ENCODE assay signal across 16 cellular contexts in genomic region chr9:137297966-137298365, GRCh38. TPM values are rescaled to one million over a fixed set of nuclear protein-coding genes. Genes with fewer than 3 reads are reported as not detected.
DNase-seq lines count a peak whose midpoint lies in the region; ATAC-seq and TF ChIP-seq lines count a peak whose summit lies in the region.
"Had no signal": no experiment of that assay in that cellular context is flagged by ENCODE, and none has a peak within 500 bp of the region (broad histone marks: within the 10 kb centered on the region; RNA-seq: fewer than 3 reads in every experiment).

No MANE protein-coding gene starts in this region.

- no peak for DNase-seq in esophagus muscularis mucosa (ENCODE audit: extremely low spot score)
- DNase-seq in neuronal stem cell (ENCODE audit: low spot score), result no peak
- no peak for DNase-seq in hypothalamus (lab: John Stamatoyannopoulos, UW)
- DNase-seq in HPDE6-E6E7 (ENCODE audit: extremely low spot score), result no peak
- no peak for DNase-seq in AG08396 (ENCODE audit: low spot score)
- DNase-seq: HCEC 1CT; immature natural killer cell; IMR-90; natural killer cell; NCI-H187 treated with DMSO at 0.1 percent for 48 hours; stimulated activated CD8-positive, alpha-beta memory T cell treated with anti-CD3 and anti-CD28 coated beads, Interleukin-4, amount 100 ng/mL, for 48 hours had no signal

- H3K9ac ChIP-seq in BLaER1 (no peak overlapping the region), OCI-LY3 (ENCODE audit: low read length) (no peak overlapping the region), neuronal stem cell (ENCODE audit: low read depth, low read length, poor library complexity) (no peak overlapping the region)

- peak overlapping the region; percentile 99; the same call in 1 of the 2 replicates for H3K4me2 ChIP-seq in BLaER1
- 0 out of 2 replicates have a peak overlapping the region, but pooled peaks have one; percentile 73 for H3K4me2 ChIP-seq in OCI-LY3 (ENCODE audit: low read length)
- H3K4me2 ChIP-seq in neuronal stem cell (ENCODE audit: insufficient read depth, low read length, poor library complexity, severe bottlenecking), result no peak overlapping the region

- peak overlapping the region; percentile 41 for H2BK12ac ChIP-seq in neuronal stem cell (ENCODE audit: low read length)

- peak overlapping the region; percentile 75 for H2BK15ac ChIP-seq in neuronal stem cell (ENCODE audit: low read length)

- TF ChIP-seq POLR2A in esophagus muscularis mucosa (IDR thresholded peaks at IDR 0.05; ENCODE audit: low read depth), result no peak

- H4K20me1 ChIP-seq in BLaER1 (peaks cover 55% of the 10 kb centered on the region), OCI-LY3 (ENCODE audit: insufficient read depth, low read length) (no peaks in the 10 kb centered on the region)

- H3K4me3 ChIP-seq in BLaER1 (no peak overlapping the region), OCI-LY3 (ENCODE audit: low read length) (no peak overlapping the region), esophagus muscularis mucosa (peak overlapping the region in 1 of 4 donors; percentile 59), neuronal stem cell (ENCODE audit: low read length in 2 of 2) (no peak overlapping the region)

- TF ChIP-seq CTCF in OCI-LY3 (IDR thresholded peaks at IDR 0.05; ENCODE audit: low read depth, low read length) (0 out of 2 replicates have a peak, but pooled peaks have one; percentile 1), esophagus muscularis mucosa (IDR thresholded peaks at IDR 0.05) (no peak)

- H3K23ac ChIP-seq in neuronal stem cell (ENCODE audit: low read depth, low read length, poor library complexity), result no peak overlapping the region

- H3K36me3 ChIP-seq in BLaER1 (peaks cover 9% of the 10 kb centered on the region), OCI-LY3 (replicated peaks; ENCODE audit: low read depth, low read length) (no peaks in the 10 kb centered on the region), esophagus muscularis mucosa (no peaks in the 10 kb centered on the region), neuronal stem cell (replicated peaks in 1 of 2; ENCODE audit: control insufficient read depth in 2 of 2, insufficient read depth in 2 of 2, low read length in 2 of 2) (peaks cover 5 to 14% of the 10 kb centered on the region in 2 donors)

- H3K27ac ChIP-seq in BLaER1 (no peak overlapping the region), OCI-LY3 (ENCODE audit: low read length) (peak overlapping the region; percentile 26; the same call in 1 of the 2 replicates), esophagus muscularis mucosa (replicated peaks in 1 of 4) (peak overlapping the region; percentile 50 to 78 (median 68)), neuronal stem cell (replicated peaks; ENCODE audit: low read length) (no peak overlapping the region)

- H2AFZ ChIP-seq in OCI-LY3 (ENCODE audit: low read depth, low read length) (no peak overlapping the region), neuronal stem cell (ENCODE audit: low read length) (no peak overlapping the region)

- no peak overlapping the region for H2BK120ac ChIP-seq in neuronal stem cell (ENCODE audit: low read depth, low read length)

- H3K9me3 ChIP-seq in BLaER1 (no peaks in the 10 kb centered on the region), OCI-LY3 (ENCODE audit: insufficient read depth, low read length) (no peaks in the 10 kb centered on the region), esophagus muscularis mucosa (peaks cover 0 to 8% (median 2%) of the 10 kb centered on the region in 4 donors), neuronal stem cell (replicated peaks in 1 of 2; ENCODE audit: control insufficient read depth in 2 of 2, insufficient read depth in 1 of 2, low read depth in 1 of 2, low read length in 2 of 2) (peaks cover 0 to 9% of the 10 kb centered on the region in 2 donors)

- 83% methylated on average over 7 of the region's 7 CpGs for WGBS in esophagus muscularis mucosa
- WGBS in neuronal stem cell (ENCODE audit: extremely low coverage in 2 of 2, insufficient read length in 2 of 2, insufficient replicate concordance in 1 of 2), 2 donors, result no CpG with 5 or more reads among the region's 7 CpGs

- no peaks in the 10 kb centered on the region for H3K79me2 ChIP-seq in OCI-LY3 (ENCODE audit: low read length)

- intact Hi-C loops in esophagus muscularis mucosa (cut with DNase I), result loop anchor here (5.0 to 10.0 kb wide), 2 partner anchors 109 to 227 kb away; no protein-coding TSS in a partner anchor

- peaks cover 6% of the 10 kb centered on the region for H3K79me1 ChIP-seq in neuronal stem cell (ENCODE audit: low read depth, low read length)

- no peak for TF ChIP-seq EP300 in esophagus muscularis mucosa (IDR thresholded peaks at IDR 0.05)

- no peak overlapping the region for H3K4ac ChIP-seq in neuronal stem cell (ENCODE audit: low read length)

- H2BK5ac ChIP-seq in neuronal stem cell (ENCODE audit: low read length), result peak overlapping the region; percentile 58

- H3K18ac ChIP-seq in neuronal stem cell (ENCODE audit: low read length), result peak overlapping the region; percentile 35

- no peak overlapping the region for H3K14ac ChIP-seq in neuronal stem cell (ENCODE audit: low read length)

- H2AK5ac ChIP-seq in neuronal stem cell (ENCODE audit: low read depth, low read length), result peak overlapping the region; percentile 85

- H4K8ac ChIP-seq in neuronal stem cell (ENCODE audit: low read depth, low read length), result no peak overlapping the region

- H4K91ac ChIP-seq in neuronal stem cell (ENCODE audit: low read depth, low read length, poor library complexity), result no peak overlapping the region

- no peak for ATAC-seq in GM18909 (IDR thresholded peaks at IDR 0.05; ENCODE audit: poor library complexity, unreplicated experiment)
- ATAC-seq: activated T-helper 17 cell treated with anti-CD3 and anti-CD28 coated beads, Interleukin-2, amount 50 U/mL, for 72 hours; esophagus mucosa; natural killer cell had no signal

- H3K27me3 ChIP-seq in BLaER1 (peaks cover 62% of the 10 kb centered on the region), OCI-LY3 (ENCODE audit: low read depth, low read length) (no peaks in the 10 kb centered on the region), esophagus muscularis mucosa (peaks cover 4 to 92% (median 56%) of the 10 kb centered on the region in 4 donors), neuronal stem cell (ENCODE audit: control insufficient read depth in 3 of 3, insufficient read depth in 3 of 3, low read depth in 1 of 3, low read length in 3 of 3) (peaks cover 0 to 13% (median 2%) of the 10 kb centered on the region in 3 experiments)

- H3K4me1 ChIP-seq in BLaER1 (peaks cover 67% of the 10 kb centered on the region), OCI-LY3 (ENCODE audit: low read length) (peaks cover 33% of the 10 kb centered on the region), esophagus muscularis mucosa (peaks cover 40 to 78% (median 59%) of the 10 kb centered on the region in 4 donors), neuronal stem cell (ENCODE audit: control insufficient read depth in 2 of 2, insufficient read depth in 1 of 2, low read depth in 1 of 2, low read length in 2 of 2) (peaks cover 32 to 35% of the 10 kb centered on the region in 2 donors)

RNA-seq across cellular contexts. Expression of gene NRARP, which starts 4.1 kb away (rescaled TPM):
- 10 to 100 TPM in 1 of 4 donors, 1 to 10 TPM in 3; 2.9 to 10.3 (median 7.2) TPM for total RNA-seq in esophagus muscularis mucosa
- polyA plus RNA-seq in neuronal stem cell (2013, experiment 1 of 2), result 51.2 TPM
- 51.6 TPM for polyA plus RNA-seq in neuronal stem cell (2013, experiment 2 of 2)
- total RNA-seq: IMR-90 had no signal

RNA-seq across cellular contexts. Expression of gene TOR4A, which starts 20.4 kb away (rescaled TPM):
- 1 to 10 TPM; 5.0 to 9.2 (median 7.3) TPM for total RNA-seq in esophagus muscularis mucosa
- polyA plus RNA-seq in neuronal stem cell (2013, experiment 1 of 2), result 3.1 TPM
- polyA plus RNA-seq in neuronal stem cell (2013, experiment 2 of 2), result 3.0 TPM

RNA-seq across cellular contexts. Expression of gene NELFB, which starts 42.8 kb away (rescaled TPM):
- 10 to 100 TPM; 26.6 to 73.2 (median 48.8) TPM for total RNA-seq in esophagus muscularis mucosa
- polyA plus RNA-seq in neuronal stem cell (2013, experiment 1 of 2), result 45.7 TPM
- polyA plus RNA-seq in neuronal stem cell (2013, experiment 2 of 2), result 46.2 TPM

RNA-seq across cellular contexts. Expression of gene STPG3, which starts 46.9 kb away (rescaled TPM):
- not detected for total RNA-seq in esophagus muscularis mucosa
- 0.07 TPM for polyA plus RNA-seq in neuronal stem cell (2013, experiment 1 of 2)
- polyA plus RNA-seq in neuronal stem cell (2013, experiment 2 of 2), result not detected
- total RNA-seq: activated T-helper 17 cell treated with anti-CD3 and anti-CD28 coated beads, Interleukin-2, amount 50 U/mL, for 72 hours; esophagus mucosa; IMR-90; natural killer cell had no signal
- polyA plus RNA-seq: immature natural killer cell, IMR-90 had no signal

RNA-seq across cellular contexts. Expression of gene TUBB4B, which starts 56.9 kb away (rescaled TPM):
- total RNA-seq in esophagus muscularis mucosa, result 100 to 1,000 TPM; 227 to 469 (median 304) TPM
- polyA plus RNA-seq in neuronal stem cell (2013, experiment 1 of 2), result 358 TPM
- 354 TPM for polyA plus RNA-seq in neuronal stem cell (2013, experiment 2 of 2)

Comparison
In these comparisons a context has a peak if more than half of its experiments do, and no peak if none do; other contexts are left out.
1. H3K27ac ChIP-seq: peak in OCI-LY3 (single experiment) and esophagus muscularis mucosa (4 of 4); none in BLaER1 (single experiment) and neuronal stem cell (single experiment).